Comparison of ENCODE assay signal across 1 cellular context in genomic region chr12:65327207-65328076, GRCh38.
TF ChIP-seq lines count a peak whose summit lies in the region.

No MANE protein-coding gene starts in this region.

TF ChIP-seq in HepG2, 621 proteins besides CTCF, POLR2A, EP300 and RAD21 (continued from another document and continues in another):
- TF ChIP-seq NONO (IDR thresholded peaks at IDR 0.05) (no peak), NONO (CRISPR knock-in tag; conservative IDR thresholded peaks at IDR 0.05) (peak; percentile 73), IKZF5 (CRISPR knock-in tag; IDR thresholded peaks at IDR 0.05) (peak; percentile 67; the same call in 1 of the 2 replicates), MXD3 (CRISPR knock-in tag; IDR thresholded peaks at IDR 0.05) (no peak), ZNF710 (CRISPR knock-in tag; IDR thresholded peaks at IDR 0.05; ENCODE audit: borderline replicate concordance) (0 out of 2 replicates have a peak, but pooled peaks have one; percentile 44), ISL2 (CRISPR knock-in tag; IDR thresholded peaks at IDR 0.05) (no peak; the same call in 1 of the 2 replicates), CREB1 (IDR thresholded peaks at IDR 0.05) (no peak; the same call in 1 of the 2 replicates), CREB1 (CRISPR knock-in tag; IDR thresholded peaks at IDR 0.05) (peak; percentile 50), ARID3A (IDR thresholded peaks at IDR 0.05; ENCODE audit: low read depth, low read length) (peak; percentile 49; the same call in 1 of the 2 replicates), GATA4 (IDR thresholded peaks at IDR 0.05; ENCODE audit: borderline replicate concordance, low read depth) (peak; percentile 69; the same call in 1 of the 2 replicates), RARG (CRISPR knock-in tag; IDR thresholded peaks at IDR 0.05; ENCODE audit: low read depth) (no peak), KDM3A (CRISPR knock-in tag; IDR thresholded peaks at IDR 0.05; ENCODE audit: low read depth) (0 out of 2 replicates have a peak, but pooled peaks have one; percentile 52), LCORL (IDR thresholded peaks at IDR 0.05) (peak; percentile 95), LCORL (CRISPR knock-in tag; IDR thresholded peaks at IDR 0.05) (peak; percentile 72), HDAC2 (CRISPR knock-in tag; IDR thresholded peaks at IDR 0.05) (peak; percentile 80), ZMAT3 (CRISPR knock-in tag; conservative IDR thresholded peaks at IDR 0.05) (no peak), HNRNPLL (IDR thresholded peaks at IDR 0.05; ENCODE audit: low read depth, low read length, poor library complexity, severe bottlenecking) (no peak), TFDP2 (CRISPR knock-in tag; IDR thresholded peaks at IDR 0.05) (0 out of 2 replicates have a peak, but pooled peaks have one; percentile 33), ATF7-NPFF (CRISPR knock-in tag; IDR thresholded peaks at IDR 0.05; ENCODE audit: low read depth) (no peak), ZNF878 (CRISPR knock-in tag; IDR thresholded peaks at IDR 0.05) (0 out of 2 replicates have a peak, but pooled peaks have one; percentile 50), ZEB1 (IDR thresholded peaks at IDR 0.05; ENCODE audit: insufficient replicate concordance, low read depth) (no peak), ATF4 (CRISPR knock-in tag; IDR thresholded peaks at IDR 0.05) (peak in 1 of 2 experiments; percentile 81; a peak in 2 of 4 replicates), KAT7 (CRISPR knock-in tag; IDR thresholded peaks at IDR 0.05; ENCODE audit: borderline replicate concordance) (0 out of 2 replicates have a peak, but pooled peaks have one; percentile 27), ZNF256 (CRISPR knock-in tag; conservative IDR thresholded peaks at IDR 0.05) (no peak), NR1H2 (CRISPR knock-in tag; IDR thresholded peaks at IDR 0.05; ENCODE audit: borderline replicate concordance, low read depth) (no peak), CSRNP2 (CRISPR knock-in tag; conservative IDR thresholded peaks at IDR 0.05; ENCODE audit: low read depth) (no peak), HOXA3 (CRISPR knock-in tag; IDR thresholded peaks at IDR 0.05) (peak; percentile 39; the same call in 1 of the 2 replicates), ZNF512B (CRISPR knock-in tag; IDR thresholded peaks at IDR 0.05; ENCODE audit: borderline replicate concordance) (no peak), TFAP4 (IDR thresholded peaks at IDR 0.05; ENCODE audit: borderline replicate concordance, low read depth) (peak; percentile 63; the same call in 1 of the 2 replicates), ZNF331 (CRISPR knock-in tag; IDR thresholded peaks at IDR 0.05) (peak; percentile 76; the same call in 1 of the 2 replicates), ZNF292 (CRISPR knock-in tag; IDR thresholded peaks at IDR 0.05; ENCODE audit: borderline replicate concordance, low read depth) (peak; percentile 90; the same call in 1 of the 2 replicates), JUND (CRISPR knock-in tag; IDR thresholded peaks at IDR 0.05) (no peak), SIX1 (CRISPR knock-in tag; IDR thresholded peaks at IDR 0.05; ENCODE audit: borderline replicate concordance) (peak; percentile 26; the same call in 1 of the 2 replicates), FOSL2 (CRISPR knock-in tag; IDR thresholded peaks at IDR 0.05) (peak; percentile 69), ZBTB21 (CRISPR knock-in tag; IDR thresholded peaks at IDR 0.05) (peak; percentile 77; the same call in 1 of the 2 replicates), ETV5 (CRISPR knock-in tag; IDR thresholded peaks at IDR 0.05; ENCODE audit: borderline replicate concordance) (peak; percentile 81; the same call in 1 of the 2 replicates), ZNF703 (CRISPR knock-in tag; IDR thresholded peaks at IDR 0.05; ENCODE audit: borderline replicate concordance) (no peak), NFE2L2 (IDR thresholded peaks at IDR 0.05; ENCODE audit: low read length) (no peak; the same call in 1 of the 2 replicates), ZNF232 (CRISPR knock-in tag; IDR thresholded peaks at IDR 0.05; ENCODE audit: borderline replicate concordance) (peak; percentile 65; the same call in 1 of the 2 replicates), ZNF335 (CRISPR knock-in tag; IDR thresholded peaks at IDR 0.05) (no peak), E2F1 (CRISPR knock-in tag; IDR thresholded peaks at IDR 0.05) (no peak), IRF1 (CRISPR knock-in tag; IDR thresholded peaks at IDR 0.05; ENCODE audit: low read depth) (no peak), FOXK2 (IDR thresholded peaks at IDR 0.05) (peak; percentile 81), TSC22D2 (CRISPR knock-in tag; IDR thresholded peaks at IDR 0.05; ENCODE audit: borderline replicate concordance) (0 out of 2 replicates have a peak, but pooled peaks have one; percentile 40), TARDBP (CRISPR knock-in tag; IDR thresholded peaks at IDR 0.05) (0 out of 2 replicates have a peak, but pooled peaks have one; percentile 41), TBX2 (CRISPR knock-in tag; IDR thresholded peaks at IDR 0.05; ENCODE audit: borderline replicate concordance) (peak; percentile 53; the same call in 1 of the 2 replicates), ZNF775 (CRISPR knock-in tag; IDR thresholded peaks at IDR 0.05; ENCODE audit: borderline replicate concordance) (no peak), ZNF792 (CRISPR knock-in tag; IDR thresholded peaks at IDR 0.05) (0 out of 2 replicates have a peak, but pooled peaks have one; percentile 40), ZSCAN25 (CRISPR knock-in tag; IDR thresholded peaks at IDR 0.05) (no peak), MAX (IDR thresholded peaks at IDR 0.05) (peak; percentile 36; the same call in 1 of the 2 replicates), SOX13 (IDR thresholded peaks at IDR 0.05) (peak; percentile 46; the same call in 1 of the 2 replicates), SOX13 (CRISPR knock-in tag; conservative IDR thresholded peaks at IDR 0.05 in 1 of 2, IDR thresholded peaks at IDR 0.05 in 1 of 2) (peak in 1 of 2 experiments; percentile 92; a peak in 2 of 4 replicates), NR2F2 (IDR thresholded peaks at IDR 0.05; ENCODE audit: borderline replicate concordance, low read depth) (0 out of 2 replicates have a peak, but pooled peaks have one; percentile 24), HMG20B (CRISPR knock-in tag; conservative IDR thresholded peaks at IDR 0.05) (peak; percentile 67)
